ENCODE assay signal across 8 cellular contexts in the genomic region with DNA sequence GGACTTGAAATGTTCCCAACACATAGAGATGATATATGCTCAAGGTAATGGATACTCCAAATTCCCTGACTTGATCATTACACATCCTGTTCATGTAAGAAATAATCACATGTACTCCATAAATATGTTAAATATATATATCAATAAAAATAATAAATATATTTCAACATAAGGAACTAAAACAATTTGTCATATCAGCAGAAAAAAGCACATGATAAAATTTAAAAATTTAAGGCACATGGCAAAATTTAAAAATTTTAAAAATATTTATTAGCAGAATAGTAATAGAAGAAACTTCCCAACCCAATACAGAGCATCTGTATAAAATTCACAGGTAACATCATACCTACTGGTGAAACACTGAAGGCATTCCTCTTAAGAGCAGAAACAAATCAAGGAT.
"Had no signal": no experiment of that assay in that cellular context is flagged by ENCODE, and none has a peak within 500 bp of the region (broad histone marks: within the 10 kb centered on the region; RNA-seq: fewer than 3 reads in every experiment).

No MANE protein-coding gene starts in this region.

- DNase-seq: GM23248, GOT3, H7, HFFc6, KG1 had no signal

- H3K4me3 ChIP-seq: GM23248, HAP-1 had no signal

- H3K27ac ChIP-seq: GM23248, HL-60 had no signal

- H3K9me3 ChIP-seq: HAP-1 had no signal

- H3K4me1 ChIP-seq: HAP-1 had no signal

- ATAC-seq: HCT116 had no signal
